ENCODE assay signal across 9 cellular contexts in genomic region chr16:80852261-80852872, GRCh38. TPM values are rescaled to one million over a fixed set of nuclear protein-coding genes. Genes with fewer than 3 reads are reported as not detected.
DNase-seq lines count a peak whose midpoint lies in the region; ATAC-seq and TF ChIP-seq lines count a peak whose summit lies in the region.
"Had no signal": no experiment of that assay in that cellular context is flagged by ENCODE, and none has a peak within 500 bp of the region (broad histone marks: within the 10 kb centered on the region; RNA-seq: fewer than 3 reads in every experiment).

No MANE protein-coding gene starts in this region.

- no peak overlapping the region for H3K4me2 ChIP-seq in neural progenitor cell

- no peak overlapping the region for H3K4me3 ChIP-seq in astrocyte of the spinal cord (ENCODE audit: low read depth, low read length)
- H3K4me3 ChIP-seq in neural progenitor cell = no peak overlapping the region

- no peak overlapping the region for H2AFZ ChIP-seq in neural progenitor cell (replicated peaks)

- H3F3A ChIP-seq in neural progenitor cell (ENCODE audit: low read depth) = no peaks in the 10 kb centered on the region

- H3K79me2 ChIP-seq in neural progenitor cell (ENCODE audit: low read depth) = no peaks in the 10 kb centered on the region

- no peaks in the 10 kb centered on the region for H3K36me3 Mint-ChIP-seq in neural progenitor cell
- H3K36me3 Mint-ChIP-seq: IgD-negative memory B cell had no signal

- no peak overlapping the region for H3K9ac ChIP-seq in neural progenitor cell

- ATAC-seq in GM21515 (IDR thresholded peaks at IDR 0.05; ENCODE audit: unreplicated experiment) (no peak), GM19467 (IDR thresholded peaks at IDR 0.05; ENCODE audit: unreplicated experiment) (no peak)

- H3K27ac ChIP-seq in neural progenitor cell = no peak overlapping the region

- no peaks in the 10 kb centered on the region for H4K20me1 ChIP-seq in neural progenitor cell (ENCODE audit: low read depth)

- no peaks in the 10 kb centered on the region for H3K9me3 ChIP-seq in neural progenitor cell (ENCODE audit: low read depth)

- peak; percentile 45 for TF ChIP-seq CTCF in astrocyte of the spinal cord (IDR thresholded peaks at IDR 0.05; ENCODE audit: low read depth, low read length)
- TF ChIP-seq CTCF in neural progenitor cell (IDR thresholded peaks at IDR 0.05) = peak; percentile 60

- DNase-seq in Daoy (ENCODE audit: low read depth) (peak; percentile 13), HuH-7 (ENCODE audit: low spot score) (peak; percentile 42), astrocyte of the spinal cord (ENCODE audit: low read depth, low spot score) (peak; percentile 24), neural progenitor cell (ENCODE audit: low spot score) (peak; percentile 48), NCI-H345 treated with DMSO at 0.1 percent for 48 hours (lab: John Stamatoyannopoulos, UW; ENCODE audit: unreplicated experiment) (no peak), NCI-H1092 (lab: John Stamatoyannopoulos, UW) (no peak)

- H3K27me3 Mint-ChIP-seq in neural progenitor cell (ENCODE audit: insufficient read depth, low read depth) = no peaks in the 10 kb centered on the region

- no peaks in the 10 kb centered on the region for H3K9me3 Mint-ChIP-seq in neural progenitor cell
- H3K9me3 Mint-ChIP-seq: IgD-negative memory B cell had no signal

- in situ Hi-C loops in astrocyte of the spinal cord (cut with HindIII; ENCODE audit: low sequenced_read_pairs) = no loop called here

- no peaks in the 10 kb centered on the region for H3K36me3 ChIP-seq in neural progenitor cell

- no peak overlapping the region for H3K4me3 Mint-ChIP-seq in neural progenitor cell
- H3K4me3 Mint-ChIP-seq: IgD-negative memory B cell had no signal

- H3K27me3 ChIP-seq in neural progenitor cell = no peaks in the 10 kb centered on the region

- H3K4me1 Mint-ChIP-seq in neural progenitor cell = no peaks in the 10 kb centered on the region
- H3K4me1 Mint-ChIP-seq: IgD-negative memory B cell had no signal

- H3K4me1 ChIP-seq in neural progenitor cell = no peaks in the 10 kb centered on the region

- H3K27ac Mint-ChIP-seq in neural progenitor cell = no peak overlapping the region
- H3K27ac Mint-ChIP-seq: IgD-negative memory B cell had no signal

RNA-seq across cellular contexts. Expression of gene CDYL2, which starts 48.0 kb away (rescaled TPM):
- total RNA-seq in Daoy (2014; rRNA removed; shearing (Covaris generic)) = 4.1 and 5.0 TPM in 2 replicates
- 4.8 and 4.9 TPM in 2 replicates for total RNA-seq in neural progenitor cell (ENCODE audit: low replicate concordance)

Comparison
In these comparisons a context has a peak if more than half of its experiments do, and no peak if none do; other contexts are left out.
1. DNase-seq: peak in Daoy (single experiment), HuH-7 (single experiment), astrocyte of the spinal cord (single experiment) and neural progenitor cell (single experiment); none in NCI-H345 treated with DMSO at 0.1 percent for 48 hours (single experiment) and NCI-H1092 (single experiment).